ENCODE assay signal across 21 cellular contexts in genomic region chr4:98638661-98639060, GRCh38. TPM values are rescaled to one million over a fixed set of nuclear protein-coding genes. Genes with fewer than 3 reads are reported as not detected.
DNase-seq lines count a peak whose midpoint lies in the region; ATAC-seq and TF ChIP-seq lines count a peak whose summit lies in the region.
"Had no signal": no experiment of that assay in that cellular context is flagged by ENCODE, and none has a peak within 500 bp of the region (broad histone marks: within the 10 kb centered on the region; RNA-seq: fewer than 3 reads in every experiment).

No MANE protein-coding gene starts in this region.

- TF ChIP-seq POLR2A in uterus (IDR thresholded peaks at IDR 0.05): no peak

- intact Hi-C loops in CD4-positive, alpha-beta memory T cell (cut with micrococcal nuclease): no loop called here
- intact Hi-C loops in uterus (cut with DNase I; ENCODE audit: low total_unique reads): no loop called here

- H3K4me1 Mint-ChIP-seq in CD4-positive, alpha-beta memory T cell: peaks cover 39 to 61% (median 48%) of the 10 kb centered on the region in 4 donors
- peaks cover 33 to 52% of the 10 kb centered on the region in 2 donors for H3K4me1 Mint-ChIP-seq in immature natural killer cell

- H3K27ac ChIP-seq in CD4-positive, alpha-beta memory T cell (ENCODE audit: low read depth, low read length): no peak overlapping the region
- H3K27ac ChIP-seq in uterus: no peak overlapping the region
- H3K27ac ChIP-seq: adrenal gland had no signal

- CTCF ChIA-PET in CD4-positive, alpha-beta memory T cell (lab: Charles Lee; ENCODE audit: partially characterized antibody): interaction anchor here (2.3 kb wide), 1 partner anchor 17 kb away, joined by 5 read pairs; no protein-coding TSS in a partner anchor

- TF ChIP-seq CTCF in uterus (IDR thresholded peaks at IDR 0.05): no peak

- H3K4me1 ChIP-seq in CD4-positive, alpha-beta memory T cell (ENCODE audit: insufficient read depth, low read length): peaks cover 49% of the 10 kb centered on the region
- H3K4me1 ChIP-seq in uterus: peaks cover 0 to 4% of the 10 kb centered on the region in 2 donors
- H3K4me1 ChIP-seq: adrenal gland had no signal

- H3K36me3 Mint-ChIP-seq in CD4-positive, alpha-beta memory T cell: no peaks in the 10 kb centered on the region
- peaks cover 0 to 3% (median 0%) of the 10 kb centered on the region in 3 donors for H3K36me3 Mint-ChIP-seq in immature natural killer cell

- no peaks in the 10 kb centered on the region for H3K36me3 ChIP-seq in CD4-positive, alpha-beta memory T cell (ENCODE audit: insufficient read depth, low read length)
- H3K36me3 ChIP-seq in uterus: no peaks in the 10 kb centered on the region

- H3K27me3 ChIP-seq in CD4-positive, alpha-beta memory T cell (ENCODE audit: insufficient read depth, low read length): no peaks in the 10 kb centered on the region
- H3K27me3 ChIP-seq in uterus: no peaks in the 10 kb centered on the region
- H3K27me3 ChIP-seq: adrenal gland had no signal

- DNase-seq in NCI-H748 (lab: John Stamatoyannopoulos, UW; ENCODE audit: unreplicated experiment): peak; percentile 49
- DNase-seq in NCI-H748 treated with DMSO at 0.1 percent for 48 hours (lab: John Stamatoyannopoulos, UW): no peak
- no peak for DNase-seq in CD4-positive, alpha-beta memory T cell
- peak; percentile 45 for DNase-seq in RPMI7951 (ENCODE audit: low read depth)
- DNase-seq in immature natural killer cell: no peak
- no peak for DNase-seq in uterus
- DNase-seq: activated T-cell treated with anti-CD3 and anti-CD28 coated beads, Interleukin-2, amount 50 U/mL, for 48 hours; adrenal gland; DMS79; effector CD8-positive, alpha-beta T cell; GOT3; Karpas-422; NCI-H1417 treated with DMSO at 0.1 percent for 48 hours; NCI-H2227 treated with DMSO at 0.1 percent for 48 hours; right cardiac atrium; T1000 had no signal

- H3K4me3 Mint-ChIP-seq in CD4-positive, alpha-beta memory T cell: peak overlapping the region; percentile 55 to 92 (median 83)
- H3K4me3 Mint-ChIP-seq in immature natural killer cell: peak overlapping the region; percentile 39 to 95 (median 84)
- H3K4me3 Mint-ChIP-seq: stimulated activated naive CD8-positive, alpha-beta T cell treated with anti-CD3 and anti-CD28 coated beads, Interleukin-15, Interleukin-2, amounts not matched to agents 100 ng/mL and 50 ng/mL, for 24 hours had no signal

- H3K27me3 Mint-ChIP-seq in CD4-positive, alpha-beta memory T cell: no peaks in the 10 kb centered on the region
- peaks cover 0 to 4% (median 0%) of the 10 kb centered on the region in 3 donors for H3K27me3 Mint-ChIP-seq in immature natural killer cell (ENCODE audit: low read depth in 3 of 3)
- H3K27me3 Mint-ChIP-seq: central memory CD8-positive, alpha-beta T cell; stimulated activated naive CD8-positive, alpha-beta T cell treated with anti-CD3 and anti-CD28 coated beads, Interleukin-15, Interleukin-2, amounts not matched to agents 100 ng/mL and 50 ng/mL, for 24 hours had no signal

- no peak for ATAC-seq in HG03045 (IDR thresholded peaks at IDR 0.05; ENCODE audit: unreplicated experiment)
- ATAC-seq in GM18861 (IDR thresholded peaks at IDR 0.05; ENCODE audit: unreplicated experiment): no peak
- ATAC-seq: right cardiac atrium, Right ventricle myocardium inferior had no signal

- H3K9me3 Mint-ChIP-seq in CD4-positive, alpha-beta memory T cell: no peaks in the 10 kb centered on the region
- no peaks in the 10 kb centered on the region for H3K9me3 Mint-ChIP-seq in immature natural killer cell
- H3K9me3 Mint-ChIP-seq: central memory CD8-positive, alpha-beta T cell; stimulated activated naive CD8-positive, alpha-beta T cell treated with anti-CD3 and anti-CD28 coated beads, Interleukin-15, Interleukin-2, amounts not matched to agents 100 ng/mL and 50 ng/mL, for 24 hours had no signal

- POLR2A ChIA-PET in CD4-positive, alpha-beta memory T cell (lab: Charles Lee; ENCODE audit: partially characterized antibody): interaction anchor here (1.3 to 1.6 kb wide), 3 partner anchors 9 to 21 kb away, joined by 7 to 9 read pairs (median 8); partner anchors contain the start of gene TSPAN5

- no peaks in the 10 kb centered on the region for H3K9me3 ChIP-seq in CD4-positive, alpha-beta memory T cell (ENCODE audit: control insufficient read depth in 1 of 2, low read length in 2 of 2)
- H3K9me3 ChIP-seq in uterus: no peaks in the 10 kb centered on the region
- H3K9me3 ChIP-seq: adrenal gland had no signal

- H3K27ac Mint-ChIP-seq in CD4-positive, alpha-beta memory T cell: peak overlapping the region; percentile 81 to 97 (median 93)
- H3K27ac Mint-ChIP-seq in immature natural killer cell: peak overlapping the region in 5 of 6 donors; percentile 41 to 86 (median 57)

- no peak overlapping the region for H3K4me3 ChIP-seq in CD4-positive, alpha-beta memory T cell (ENCODE audit: low read length in 2 of 2)
- H3K4me3 ChIP-seq in uterus: no peak overlapping the region
- H3K4me3 ChIP-seq: adrenal gland had no signal

RNA-seq across cellular contexts. Expression of gene TSPAN5, which starts 19.8 kb away (rescaled TPM):
- total RNA-seq in CD4-positive, alpha-beta memory T cell: 10 to 100 TPM; 16.8 to 17.4 TPM
- polyA plus RNA-seq in CD4-positive, alpha-beta memory T cell: 10 to 100 TPM; 34.0 to 40.4 TPM
- 25.2 and 26.6 TPM in 2 replicates for total RNA-seq in RPMI7951 (2014; rRNA removed; shearing (Covaris generic))
- 10 to 100 TPM; 21.9 to 37.8 (median 27.2) TPM for polyA plus RNA-seq in immature natural killer cell
- total RNA-seq in uterus: 10 to 100 TPM; 15.9 to 45.3 (median 30.3) TPM

Comparison
In these comparisons a context has a peak if more than half of its experiments do, and no peak if none do; other contexts are left out.
1. DNase-seq: peak in NCI-H748 (single experiment) and RPMI7951 (single experiment); none in NCI-H748 treated with DMSO at 0.1 percent for 48 hours (single experiment), CD4-positive, alpha-beta memory T cell (0 of 5), immature natural killer cell (0 of 3) and uterus (0 of 2).